In genomic region chr3:172398484-172398883, GRCh38 we compare ENCODE assay signal across 1 cellular context.
TF ChIP-seq lines count a peak whose summit lies in the region.

No MANE protein-coding gene starts in this region.

TF ChIP-seq in endothelial cell of umbilical vein, 7 proteins besides CTCF, POLR2A, EP300 and RAD21:
- TF ChIP-seq MYC (IDR thresholded peaks at IDR 0.05; ENCODE audit: low read depth, low read length), result no peak
- TF ChIP-seq FOS (IDR thresholded peaks at IDR 0.05; ENCODE audit: borderline replicate concordance, insufficient read depth, low read length), result no peak
- no peak for TF ChIP-seq GATA2 (IDR thresholded peaks at IDR 0.05; ENCODE audit: insufficient read depth, insufficient read length, low read depth, low read length)
- TF ChIP-seq EZH2 (IDR thresholded peaks at IDR 0.05; ENCODE audit: borderline replicate concordance, low read depth, low read length, severe bottlenecking), result no peak
TF ChIP-seq in endothelial cell of umbilical vein: peak in this region for 0.
